ENCODE assay signal across 19 cellular contexts in genomic region chr3:123149525-123149924, GRCh38. TPM values are rescaled to one million over a fixed set of nuclear protein-coding genes. Genes with fewer than 3 reads are reported as not detected.
DNase-seq lines count a peak whose midpoint lies in the region; ATAC-seq and TF ChIP-seq lines count a peak whose summit lies in the region.
"Had no signal": no experiment of that assay in that cellular context is flagged by ENCODE, and none has a peak within 500 bp of the region (broad histone marks: within the 10 kb centered on the region; RNA-seq: fewer than 3 reads in every experiment).

No MANE protein-coding gene starts in this region.

- ATAC-seq in CD4-positive, alpha-beta T cell (ENCODE audit: poor library complexity), result no peak
- no peak for ATAC-seq in GM21528 (IDR thresholded peaks at IDR 0.05; ENCODE audit: low FRiP score, unreplicated experiment)
- no peak for ATAC-seq in stimulated activated naive B cell treated with anti-CD40 and anti-IgM and Interleukin-4, amounts not matched to agents 10 μg/mL and 1 μg/mL and 100 μg/mL, for 72 hours (replicated peaks)

- intact Hi-C loops in CD4-positive, alpha-beta T cell (cut with DNase I, micrococcal nuclease), result no loop called here

- H3K27ac ChIP-seq in CD4-positive, alpha-beta T cell (ENCODE audit: low read depth, low read length), result no peak overlapping the region
- H3K27ac ChIP-seq in HEK293 (ENCODE audit: extremely low read depth, low read depth, low read length), result no peak overlapping the region
- H3K27ac ChIP-seq: BLaER1 treated with 17β-estradiol and CSF1 and Interleukin-3, amounts not matched to agents 10 nM and 100 nM; PC-9; RWPE1 had no signal

- POLR2A ChIA-PET in CD4-positive, alpha-beta T cell (lab: Charles Lee), result no interaction called here
- POLR2A ChIA-PET in HEK293 (lab: Yijun Ruan, JAX), result no interaction called here

- no peaks in the 10 kb centered on the region for H3K9me3 ChIP-seq in CD4-positive, alpha-beta T cell (ENCODE audit: control insufficient read depth, low read length)
- no peaks in the 10 kb centered on the region for H3K9me3 ChIP-seq in HEK293 (ENCODE audit: control insufficient read depth, insufficient read depth, low read depth, low read length)

- DNase-seq in CD4-positive, alpha-beta T cell, result no peak
- DNase-seq in endothelial cell (ENCODE audit: low spot score) (no peak), progenitor cell of endocrine pancreas (ENCODE audit: low spot score, unreplicated experiment) (no peak)
- DNase-seq in stimulated activated naive B cell treated with anti-CD40 and anti-IgM and Interleukin-4, amounts not matched to agents 10 μg/mL and 1 μg/mL and 100 μg/mL, for 72 hours, result no peak
- DNase-seq in activated CD4-positive, alpha-beta T cell treated with anti-CD3 and anti-CD28 coated beads for 48 hours, result no peak
- DNase-seq: DMS79, KG1, NCI-H1092, NCI-H1436 treated with DMSO at 0.1 percent for 48 hours, NCI-H1930, NCI-H226, NCI-H510A treated with DMSO at 0.1 percent for 48 hours, NCI-H748 treated with DMSO at 0.1 percent for 48 hours, PC-9, SIG-M5 had no signal

- no peak for TF ChIP-seq CTCF in CD4-positive, alpha-beta T cell (IDR thresholded peaks at IDR 0.05)
- TF ChIP-seq CTCF in HEK293 (tag by site-specific recombination; IDR thresholded peaks at IDR 0.05), result no peak
- no peak for TF ChIP-seq CTCF in endothelial cell (IDR thresholded peaks at IDR 0.05; ENCODE audit: unreplicated experiment)
- no peak for TF ChIP-seq CTCF in progenitor cell of endocrine pancreas (IDR thresholded peaks at IDR 0.05; ENCODE audit: unreplicated experiment)

- peaks cover 0 to 79% of the 10 kb centered on the region in 2 experiments; a peak in 2 of 3 replicates for H3K36me3 ChIP-seq in HEK293 (ENCODE audit: control insufficient read depth in 2 of 2, insufficient read depth in 1 of 2, low read length in 2 of 2)

- H3K4me1 ChIP-seq in HEK293 (ENCODE audit: control insufficient read depth, insufficient read depth, low read length), result no peaks in the 10 kb centered on the region

- H3K4me3 ChIP-seq in HEK293 (ENCODE audit: low read depth, low read length), result no peak overlapping the region
- H3K4me3 ChIP-seq: BLaER1 treated with 17β-estradiol and CSF1 and Interleukin-3, amounts not matched to agents 10 nM and 100 nM; PC-9 had no signal

- no peaks in the 10 kb centered on the region for H3K9me3 Mint-ChIP-seq in CD4-positive, alpha-beta T cell
- H3K9me3 Mint-ChIP-seq in endothelial cell (ENCODE audit: unreplicated experiment), result no peaks in the 10 kb centered on the region
- no peaks in the 10 kb centered on the region for H3K9me3 Mint-ChIP-seq in progenitor cell of endocrine pancreas (ENCODE audit: low read depth)
- peaks cover 8 to 9% of the 10 kb centered on the region in 2 donors for H3K9me3 Mint-ChIP-seq in stimulated activated naive B cell treated with anti-CD40 and anti-IgM and Interleukin-4, amounts not matched to agents 10 μg/mL and 1 μg/mL and 100 μg/mL, for 72 hours

- H3K36me3 Mint-ChIP-seq in CD4-positive, alpha-beta T cell (ENCODE audit: low read depth), result peaks cover 57% of the 10 kb centered on the region
- H3K36me3 Mint-ChIP-seq in endothelial cell (ENCODE audit: low read depth, unreplicated experiment) (peaks cover 62% of the 10 kb centered on the region), progenitor cell of endocrine pancreas (ENCODE audit: insufficient read depth) (peaks cover 13% of the 10 kb centered on the region)
- peaks cover 68 to 77% of the 10 kb centered on the region in 2 donors for H3K36me3 Mint-ChIP-seq in stimulated activated naive B cell treated with anti-CD40 and anti-IgM and Interleukin-4, amounts not matched to agents 10 μg/mL and 1 μg/mL and 100 μg/mL, for 72 hours

- no peaks in the 10 kb centered on the region for H3K27me3 ChIP-seq in CD4-positive, alpha-beta T cell (ENCODE audit: control insufficient read depth, insufficient read depth, low read length)
- H3K27me3 ChIP-seq: BLaER1 treated with 17β-estradiol and CSF1 and Interleukin-3, amounts not matched to agents 10 nM and 100 nM had no signal

- CTCF ChIA-PET in CD4-positive, alpha-beta T cell (lab: Charles Lee), result no interaction called here
- CTCF ChIA-PET in HEK293 (lab: Yijun Ruan, JAX), result no interaction called here

- H3K4me3 Mint-ChIP-seq in CD4-positive, alpha-beta T cell, result no peak overlapping the region
- H3K4me3 Mint-ChIP-seq in endothelial cell (ENCODE audit: unreplicated experiment) (peak overlapping the region; percentile 81), progenitor cell of endocrine pancreas (ENCODE audit: low read depth) (no peak overlapping the region)
- no peak overlapping the region for H3K4me3 Mint-ChIP-seq in stimulated activated naive B cell treated with anti-CD40 and anti-IgM and Interleukin-4, amounts not matched to agents 10 μg/mL and 1 μg/mL and 100 μg/mL, for 72 hours

- H3K4me1 Mint-ChIP-seq in CD4-positive, alpha-beta T cell (ENCODE audit: low read depth), result no peaks in the 10 kb centered on the region
- H3K4me1 Mint-ChIP-seq in endothelial cell (ENCODE audit: unreplicated experiment), result peaks cover 11% of the 10 kb centered on the region
- no peaks in the 10 kb centered on the region for H3K4me1 Mint-ChIP-seq in progenitor cell of endocrine pancreas (ENCODE audit: low read depth)
- H3K4me1 Mint-ChIP-seq in stimulated activated naive B cell treated with anti-CD40 and anti-IgM and Interleukin-4, amounts not matched to agents 10 μg/mL and 1 μg/mL and 100 μg/mL, for 72 hours, result peaks cover 11 to 22% of the 10 kb centered on the region in 2 donors

- H3K27ac Mint-ChIP-seq in CD4-positive, alpha-beta T cell, result peak overlapping the region; percentile 66
- H3K27ac Mint-ChIP-seq in endothelial cell (ENCODE audit: unreplicated experiment) (no peak overlapping the region), progenitor cell of endocrine pancreas (peak overlapping the region; percentile 41)
- no peak overlapping the region for H3K27ac Mint-ChIP-seq in stimulated activated naive B cell treated with anti-CD40 and anti-IgM and Interleukin-4, amounts not matched to agents 10 μg/mL and 1 μg/mL and 100 μg/mL, for 72 hours

- H3K27me3 Mint-ChIP-seq in CD4-positive, alpha-beta T cell, result no peaks in the 10 kb centered on the region
- H3K27me3 Mint-ChIP-seq in endothelial cell (ENCODE audit: unreplicated experiment) (peaks cover 10% of the 10 kb centered on the region), progenitor cell of endocrine pancreas (no peaks in the 10 kb centered on the region)
- H3K27me3 Mint-ChIP-seq in stimulated activated naive B cell treated with anti-CD40 and anti-IgM and Interleukin-4, amounts not matched to agents 10 μg/mL and 1 μg/mL and 100 μg/mL, for 72 hours, result no peaks in the 10 kb centered on the region

TF ChIP-seq in HEK293, 187 proteins besides CTCF, POLR2A, EP300 and RAD21:
- peak; percentile 67; the same call in 1 of the 2 replicates for TF ChIP-seq ZNF768 (tag by site-specific recombination; IDR thresholded peaks at IDR 0.05)
- no peak for TF ChIP-seq ZBTB1 (tag by site-specific recombination; IDR thresholded peaks at IDR 0.05)
- no peak for TF ChIP-seq ZNF830 (tag by site-specific recombination; IDR thresholded peaks at IDR 0.05; ENCODE audit: low read depth)

RNA-seq across cellular contexts. Expression of gene SEC22A, which starts 52.2 kb away (rescaled TPM):
- total RNA-seq in CD4-positive, alpha-beta T cell, result 10 to 100 TPM in 1 of 2 experiments, 1 to 10 TPM in 1; 7.9 to 11.5 TPM
- total RNA-seq in endothelial cell (ENCODE audit: unreplicated experiment) (14.9 TPM), progenitor cell of endocrine pancreas (13.9 and 14.0 TPM in 2 replicates)

Comparison
In these comparisons a context has a peak if more than half of its experiments do, and no peak if none do; other contexts are left out.
1. H3K27ac Mint-ChIP-seq: peak in CD4-positive, alpha-beta T cell (single experiment) and progenitor cell of endocrine pancreas (single experiment); none in endothelial cell (single experiment) and stimulated activated naive B cell treated with anti-CD40 and anti-IgM and Interleukin-4, amounts not matched to agents 10 μg/mL and 1 μg/mL and 100 μg/mL, for 72 hours (single experiment).